Comparison of ENCODE assay signal across 1 cellular context in the genomic region with DNA sequence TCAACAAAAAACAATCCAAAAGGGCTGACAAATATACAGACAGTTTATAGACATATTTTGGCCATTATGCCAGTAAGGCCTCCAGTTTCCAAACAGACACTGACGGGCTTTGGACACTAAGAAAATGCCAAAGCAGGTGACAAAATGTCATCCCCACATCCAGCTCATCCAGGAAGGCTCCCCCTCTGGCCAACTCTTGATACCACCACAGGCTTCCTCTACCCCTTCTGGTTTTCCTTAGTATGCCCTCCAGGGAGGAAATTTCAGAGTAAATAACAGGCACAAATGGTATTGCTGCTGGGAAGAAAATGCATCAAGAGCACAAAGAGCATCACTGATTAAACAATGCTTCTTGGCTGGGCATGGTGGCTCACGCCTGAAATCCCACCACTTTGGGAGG.
TF ChIP-seq lines count a peak whose summit lies in the region.

No MANE protein-coding gene starts in this region.

TF ChIP-seq in HepG2, 621 proteins besides CTCF, POLR2A, EP300 and RAD21 (continued from another document):
- TF ChIP-seq, protein P1, sequence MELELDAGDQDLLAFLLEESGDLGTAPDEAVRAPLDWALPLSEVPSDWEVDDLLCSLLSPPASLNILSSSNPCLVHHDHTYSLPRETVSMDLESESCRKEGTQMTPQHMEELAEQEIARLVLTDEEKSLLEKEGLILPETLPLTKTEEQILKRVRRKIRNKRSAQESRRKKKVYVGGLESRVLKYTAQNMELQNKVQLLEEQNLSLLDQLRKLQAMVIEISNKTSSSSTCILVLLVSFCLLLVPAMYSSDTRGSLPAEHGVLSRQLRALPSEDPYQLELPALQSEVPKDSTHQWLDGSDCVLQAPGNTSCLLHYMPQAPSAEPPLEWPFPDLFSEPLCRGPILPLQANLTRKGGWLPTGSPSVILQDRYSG (CRISPR knock-in tag; IDR thresholded peaks at IDR 0.05) = no peak
- TF ChIP-seq CREM (IDR thresholded peaks at IDR 0.05) (no peak), CREM (CRISPR knock-in tag; IDR thresholded peaks at IDR 0.05) (no peak), MBD4 (IDR thresholded peaks at IDR 0.05; ENCODE audit: borderline replicate concordance, low read length) (no peak), NONO (IDR thresholded peaks at IDR 0.05) (no peak), NONO (CRISPR knock-in tag; conservative IDR thresholded peaks at IDR 0.05) (no peak), PHB2 (IDR thresholded peaks at IDR 0.05; ENCODE audit: partially characterized antibody) (no peak), CREB1 (IDR thresholded peaks at IDR 0.05) (no peak), CREB1 (CRISPR knock-in tag; IDR thresholded peaks at IDR 0.05) (no peak), ZFAT (CRISPR knock-in tag; conservative IDR thresholded peaks at IDR 0.05) (no peak)
- TF ChIP-seq, protein P2, sequence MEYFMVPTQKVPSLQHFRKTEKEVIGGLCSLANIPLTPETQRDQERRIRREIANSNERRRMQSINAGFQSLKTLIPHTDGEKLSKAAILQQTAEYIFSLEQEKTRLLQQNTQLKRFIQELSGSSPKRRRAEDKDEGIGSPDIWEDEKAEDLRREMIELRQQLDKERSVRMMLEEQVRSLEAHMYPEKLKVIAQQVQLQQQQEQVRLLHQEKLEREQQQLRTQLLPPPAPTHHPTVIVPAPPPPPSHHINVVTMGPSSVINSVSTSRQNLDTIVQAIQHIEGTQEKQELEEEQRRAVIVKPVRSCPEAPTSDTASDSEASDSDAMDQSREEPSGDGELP (IDR thresholded peaks at IDR 0.05; ENCODE audit: borderline replicate concordance, low read depth) = no peak
